13 cellular contexts compared by ENCODE assay signal in the genomic region with DNA sequence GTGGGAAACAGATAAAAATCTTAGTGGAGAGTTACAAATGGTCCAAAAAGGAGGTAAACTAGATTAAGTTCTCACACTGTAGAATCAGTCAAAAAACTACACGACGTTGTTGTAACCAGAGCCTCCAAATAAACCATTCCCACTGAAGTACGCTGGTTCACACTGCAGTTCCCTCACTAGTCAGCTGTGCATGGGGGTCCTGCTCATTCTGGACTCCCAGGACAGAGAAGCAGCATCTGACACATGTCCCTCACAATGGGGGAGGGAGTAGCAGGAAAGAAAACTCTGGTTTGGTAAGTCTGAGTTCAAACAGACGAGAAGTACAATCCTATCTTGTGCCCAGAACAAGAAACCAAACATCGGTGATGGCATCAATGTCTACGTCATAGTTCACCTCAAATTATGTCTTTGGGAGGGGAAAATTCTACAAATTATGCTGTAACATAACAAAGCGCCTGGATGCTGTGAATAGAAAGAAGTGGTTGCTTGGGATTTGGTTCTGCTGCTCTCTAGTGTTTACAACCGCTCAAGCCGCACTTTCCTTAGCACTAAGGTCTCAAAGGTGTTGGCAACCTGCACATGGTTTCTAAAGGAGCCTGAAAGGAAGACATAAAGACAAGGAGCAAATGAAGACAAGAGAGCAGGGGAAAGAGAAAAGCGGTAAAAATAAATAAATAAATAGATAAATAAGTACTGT.
DNase-seq lines count a peak whose midpoint lies in the region; ATAC-seq, FAIRE-seq and TF ChIP-seq lines count a peak whose summit lies in the region.
"Had no signal": no experiment of that assay in that cellular context is flagged by ENCODE, and none has a peak within 500 bp of the region (broad histone marks: within the 10 kb centered on the region; RNA-seq: fewer than 3 reads in every experiment).

No MANE protein-coding gene starts in this region.

- H3K14ac ChIP-seq in IMR-90 (replicated peaks; ENCODE audit: low read depth, low read length): no peak overlapping the region

- ATAC-seq in CD4-positive, CD25-positive, alpha-beta regulatory T cell (ENCODE audit: low read depth in 2 of 2): no peak
- ATAC-seq in IMR-90 (ENCODE audit: low read depth) (no peak), GM12878 (no peak)

- peaks cover 19% of the 10 kb centered on the region for H3K4me1 ChIP-seq in CD4-positive, CD25-positive, alpha-beta regulatory T cell (ENCODE audit: control insufficient read depth, insufficient read depth, low read length, poor library complexity, severe bottlenecking)
- H3K4me1 ChIP-seq in IMR-90 (ENCODE audit: control insufficient read depth, insufficient read depth, low read length) (peaks cover 7% of the 10 kb centered on the region; the same call in 1 of the 2 replicates), GM12878 (ENCODE audit: control insufficient read depth, insufficient read depth, low read length) (no peaks in the 10 kb centered on the region)
- H3K4me1 ChIP-seq: esophagus muscularis mucosa had no signal

- no peak overlapping the region for H4K91ac ChIP-seq in IMR-90 (ENCODE audit: insufficient read depth, low read depth, low read length)

- POLR2A ChIA-PET in IMR-90 (lab: Charles Lee; ENCODE audit: unreplicated experiment) (no interaction called here), GM12878 (lab: Charles Lee) (no interaction called here)

- no peaks in the 10 kb centered on the region for H3K9me3 Mint-ChIP-seq in CD4-positive, CD25-positive, alpha-beta regulatory T cell
- H3K9me3 Mint-ChIP-seq in progenitor cell of endocrine pancreas (ENCODE audit: low read depth): no peaks in the 10 kb centered on the region
- H3K9me3 Mint-ChIP-seq: stimulated activated naive CD8-positive, alpha-beta T cell treated with anti-CD3 and anti-CD28 coated beads, Interleukin-15, Interleukin-2, amounts not matched to agents 100 ng/mL and 50 ng/mL, for 24 hours had no signal

- H3K4me3 Mint-ChIP-seq in CD4-positive, CD25-positive, alpha-beta regulatory T cell: no peak overlapping the region
- H3K4me3 Mint-ChIP-seq in progenitor cell of endocrine pancreas (ENCODE audit: low read depth): no peak overlapping the region
- H3K4me3 Mint-ChIP-seq: stimulated activated naive CD8-positive, alpha-beta T cell treated with anti-CD3 and anti-CD28 coated beads, Interleukin-15, Interleukin-2, amounts not matched to agents 100 ng/mL and 50 ng/mL, for 24 hours had no signal

- no peaks in the 10 kb centered on the region for H3K79me2 ChIP-seq in GM12878 (ENCODE audit: control insufficient read depth, insufficient read depth, low read length)

- no peak for TF ChIP-seq EP300 in GM12878 (IDR thresholded peaks at IDR 0.05; ENCODE audit: borderline replicate concordance in 1 of 2, control insufficient read depth in 1 of 2, low read depth in 2 of 2, low read length in 2 of 2)

- no peak overlapping the region for H2AK9ac ChIP-seq in IMR-90 (replicated peaks; ENCODE audit: low read depth, low read length, poor library complexity)

- peaks cover 22 to 31% (median 26%) of the 10 kb centered on the region in 4 donors for H3K4me1 Mint-ChIP-seq in CD4-positive, CD25-positive, alpha-beta regulatory T cell
- peaks cover 8% of the 10 kb centered on the region for H3K4me1 Mint-ChIP-seq in progenitor cell of endocrine pancreas (ENCODE audit: low read depth)

- H2AFZ ChIP-seq in IMR-90 (replicated peaks; ENCODE audit: low read length, poor library complexity) (no peak overlapping the region), GM12878 (ENCODE audit: control insufficient read depth, low read depth, low read length) (no peak overlapping the region)

- H4K20me1 ChIP-seq in IMR-90 (ENCODE audit: insufficient read depth, low read length) (no peaks in the 10 kb centered on the region), GM12878 (ENCODE audit: control insufficient read depth, insufficient read depth) (no peaks in the 10 kb centered on the region)

- no peaks in the 10 kb centered on the region for H3K9me3 ChIP-seq in CD4-positive, CD25-positive, alpha-beta regulatory T cell (ENCODE audit: control insufficient read depth in 2 of 2, low read length in 2 of 2)
- H3K9me3 ChIP-seq in IMR-90 (ENCODE audit: control insufficient read depth, insufficient read depth, low read length): no peaks in the 10 kb centered on the region
- H3K9me3 ChIP-seq in GM12878 (replicated peaks; ENCODE audit: control insufficient read depth, insufficient read depth, low read length): no peaks in the 10 kb centered on the region
- H3K9me3 ChIP-seq: esophagus muscularis mucosa had no signal

- H3K27ac Mint-ChIP-seq in CD4-positive, CD25-positive, alpha-beta regulatory T cell: peak overlapping the region in 2 of 3 donors; percentile 13 to 73
- no peak overlapping the region for H3K27ac Mint-ChIP-seq in progenitor cell of endocrine pancreas
- H3K27ac Mint-ChIP-seq: stimulated activated naive CD8-positive, alpha-beta T cell treated with anti-CD3 and anti-CD28 coated beads, Interleukin-15, Interleukin-2, amounts not matched to agents 100 ng/mL and 50 ng/mL, for 24 hours had no signal

- dilution Hi-C loops in IMR-90 (cut with HindIII; ENCODE audit: low sequenced_read_pairs, unreplicated experiment): no loop called here

- no peaks in the 10 kb centered on the region for H3K36me3 Mint-ChIP-seq in CD4-positive, CD25-positive, alpha-beta regulatory T cell
- no peaks in the 10 kb centered on the region for H3K36me3 Mint-ChIP-seq in progenitor cell of endocrine pancreas (ENCODE audit: insufficient read depth)

- in situ Hi-C loops in IMR-90 (cut with MboI; ENCODE audit: low sequenced_read_pairs): no loop called here
- in situ Hi-C loops in GM12878 (cut with MboI): no loop called here

- H3K18ac ChIP-seq in IMR-90 (ENCODE audit: low read depth, low read length): no peak overlapping the region

- no peak overlapping the region for H3K4ac ChIP-seq in IMR-90 (ENCODE audit: low read depth, low read length)

- no CpG with 5 or more reads among the region's 10 CpGs for WGBS in IMR-90 (ENCODE audit: extremely low coverage in 2 of 2, insufficient read length in 1 of 2), 2 experiments
- WGBS in GM12878 (ENCODE audit: insufficient coverage, insufficient replicate concordance, low lambda C conversion rate, missing lambda C conversion rate): 99% methylated on average over 10 of the region's 10 CpGs

- peak; percentile 15; the same call in 1 of the 2 replicates for TF ChIP-seq CTCF in IMR-90 (conservative IDR thresholded peaks at IDR 0.05; ENCODE audit: low read depth, low read length)
- no peak; a peak in 1 of 6 replicates for TF ChIP-seq CTCF in GM12878 (IDR thresholded peaks at IDR 0.05 in 2 of 3, conservative IDR thresholded peaks at IDR 0.05 in 1 of 3; ENCODE audit: control insufficient read depth in 2 of 3, extremely low read depth in 1 of 3, insufficient read depth in 1 of 3, low read depth in 3 of 3, low read length in 3 of 3)
- TF ChIP-seq CTCF in progenitor cell of endocrine pancreas (IDR thresholded peaks at IDR 0.05; ENCODE audit: unreplicated experiment): no peak

- TF ChIP-seq POLR2A in IMR-90 (IDR thresholded peaks at IDR 0.05; ENCODE audit: low read depth, low read length) (no peak), GM12878 (IDR thresholded peaks at IDR 0.05; ENCODE audit: low read depth, low read length) (no peak)

- no peak for FAIRE-seq in GM12878 (lab: Jason Lieb, UNC)
- FAIRE-seq in RCC 7860 (lab: Jason Lieb, UNC): no peak

- H3K9me1 ChIP-seq in IMR-90 (ENCODE audit: insufficient read depth, low read length): no peaks in the 10 kb centered on the region; the same call in 1 of the 2 replicates

- no peaks in the 10 kb centered on the region for H3K27me3 ChIP-seq in CD4-positive, CD25-positive, alpha-beta regulatory T cell (ENCODE audit: control insufficient read depth, insufficient read depth, low read length)
- no peaks in the 10 kb centered on the region for H3K27me3 ChIP-seq in IMR-90 (ENCODE audit: control insufficient read depth, insufficient read depth, low read length)
- H3K27me3 ChIP-seq in GM12878 (replicated peaks in 1 of 2; ENCODE audit: control insufficient read depth in 2 of 2, insufficient read depth in 2 of 2, low read length in 1 of 2): no peaks in the 10 kb centered on the region
- H3K27me3 ChIP-seq: esophagus muscularis mucosa had no signal

- H3K56ac ChIP-seq in IMR-90 (ENCODE audit: extremely low read depth, insufficient read depth, low read length): no peak overlapping the region

- no peak overlapping the region for H2BK15ac ChIP-seq in IMR-90 (ENCODE audit: low read depth, low read length)

- H4K5ac ChIP-seq in IMR-90 (ENCODE audit: low read depth, low read length): no peak overlapping the region

- H3K27me3 Mint-ChIP-seq in CD4-positive, CD25-positive, alpha-beta regulatory T cell: no peaks in the 10 kb centered on the region
- peaks cover 25% of the 10 kb centered on the region for H3K27me3 Mint-ChIP-seq in progenitor cell of endocrine pancreas
- H3K27me3 Mint-ChIP-seq: stimulated activated naive CD8-positive, alpha-beta T cell treated with anti-CD3 and anti-CD28 coated beads, Interleukin-15, Interleukin-2, amounts not matched to agents 100 ng/mL and 50 ng/mL, for 24 hours had no signal

- no peak overlapping the region for H3K4me3 ChIP-seq in CD4-positive, CD25-positive, alpha-beta regulatory T cell (ENCODE audit: low read depth, low read length)
- no peak overlapping the region for H3K4me3 ChIP-seq in IMR-90 (ENCODE audit: insufficient read depth, low read depth, low read length)
- no peak overlapping the region for H3K4me3 ChIP-seq in GM12878
- H3K4me3 ChIP-seq: esophagus muscularis mucosa had no signal

- H2BK20ac ChIP-seq in IMR-90 (ENCODE audit: low read depth, low read length): no peak overlapping the region

- H3K27ac ChIP-seq in CD4-positive, CD25-positive, alpha-beta regulatory T cell (ENCODE audit: insufficient read depth, low read length, poor library complexity, severe bottlenecking): no peak overlapping the region
- no peak overlapping the region for H3K27ac ChIP-seq in IMR-90 (ENCODE audit: insufficient read depth, low read length)
- no peak overlapping the region for H3K27ac ChIP-seq in GM12878 (ENCODE audit: control insufficient read depth, insufficient read depth)
- H3K27ac ChIP-seq: esophagus muscularis mucosa had no signal

- no peak overlapping the region for H2BK5ac ChIP-seq in IMR-90 (ENCODE audit: low read depth, low read length, poor library complexity, severe bottlenecking)

- H3K4me2 ChIP-seq in IMR-90 (ENCODE audit: low read depth, low read length): no peak overlapping the region
- H3K4me2 ChIP-seq in GM12878 (ENCODE audit: control insufficient read depth, insufficient read depth): no peak overlapping the region

- H3K36me3 ChIP-seq in CD4-positive, CD25-positive, alpha-beta regulatory T cell (ENCODE audit: control insufficient read depth, insufficient read depth, low read length): no peaks in the 10 kb centered on the region
- H3K36me3 ChIP-seq in IMR-90 (ENCODE audit: control insufficient read depth, insufficient read depth, low read length) (no peaks in the 10 kb centered on the region), GM12878 (ENCODE audit: control insufficient read depth in 2 of 2, insufficient read depth in 2 of 2, low read length in 1 of 2) (no peaks in the 10 kb centered on the region)
- H3K36me3 ChIP-seq: esophagus muscularis mucosa had no signal

- TF ChIP-seq RAD21 in IMR-90 (IDR thresholded peaks at IDR 0.05; ENCODE audit: low read length): peak; percentile 38
- peak; percentile 32; the same call in 1 of the 2 replicates for TF ChIP-seq RAD21 in GM12878 (IDR thresholded peaks at IDR 0.05; ENCODE audit: insufficient read depth, low read depth, low read length)

- RAD21 ChIA-PET in GM12878 (lab: Charles Lee; ENCODE audit: unreplicated experiment): no interaction called here

- H3K9ac ChIP-seq in IMR-90 (ENCODE audit: low read depth, low read length) (no peak overlapping the region), GM12878 (ENCODE audit: control insufficient read depth, insufficient read depth, low read length) (no peak overlapping the region)

- no peak overlapping the region for H4K8ac ChIP-seq in IMR-90 (ENCODE audit: low read depth in 2 of 2, low read length in 2 of 2)

- BruUV-seq in IMR-90 (replicated peaks; lab: Mats Ljungman, UMichigan) (no TSS peak), GM12878 (replicated peaks; lab: Mats Ljungman, UMichigan) (no TSS peak)

- H2BK120ac ChIP-seq in IMR-90 (ENCODE audit: low read depth, low read length): no peak overlapping the region

- CTCF ChIA-PET in IMR-90 (lab: Yijun Ruan, JAX): interaction anchor here (2.4 kb wide), 1 partner anchor 12 kb away, joined by 5 read pairs; no protein-coding TSS in a partner anchor
- CTCF ChIA-PET in GM12878 (lab: Yijun Ruan, JAX): interaction anchor here (1.5 kb wide), 1 partner anchor 172 kb away, joined by 3 read pairs; no protein-coding TSS in a partner anchor

- no peak overlapping the region for H3K23ac ChIP-seq in IMR-90 (ENCODE audit: low read depth, low read length)

- intact Hi-C loops in IMR-90 (cut with micrococcal nuclease): loop anchor here (10.0 kb wide), 1 partner anchor 423 kb away; no protein-coding TSS in a partner anchor
- intact Hi-C loops in GM12878 (cut with micrococcal nuclease; ENCODE audit: unreplicated experiment): no loop called here

- H3K79me1 ChIP-seq in IMR-90 (ENCODE audit: low read depth in 1 of 2, low read length in 2 of 2): no peaks in the 10 kb centered on the region

- no peak overlapping the region for H2AK5ac ChIP-seq in IMR-90 (ENCODE audit: low read depth, low read length)

- SMC1A ChIA-PET in GM12878 (lab: Charles Lee; ENCODE audit: uncharacterized antibody, unreplicated experiment): no interaction called here

- no peak for DNase-seq in CD4-positive, CD25-positive, alpha-beta regulatory T cell
- DNase-seq in IMR-90: peak; percentile 28
- no peak for DNase-seq in GM12878 (ENCODE audit: low read depth, low spot score)
- peak; percentile 32 for DNase-seq in kidney tubule cell (ENCODE audit: low spot score)
- DNase-seq in globus pallidus (ENCODE audit: low spot score): no peak
- DNase-seq in NCI-H1694 (lab: John Stamatoyannopoulos, UW): no peak
- no peak for DNase-seq in progenitor cell of endocrine pancreas (ENCODE audit: low spot score, unreplicated experiment)
- DNase-seq in RCC 7860 (ENCODE audit: low spot score): no peak
- DNase-seq: activated naive CD4-positive, alpha-beta T cell treated with anti-CD3 and anti-CD28 coated beads, Interleukin-2, amount 50 U/mL, for 16 hours; midbrain; NCI-H1048 had no signal

Comparison
In these comparisons a context has a peak if more than half of its experiments do, and no peak if none do; other contexts are left out.
1. DNase-seq: peak in IMR-90 (single experiment) and kidney tubule cell (single experiment); none in CD4-positive, CD25-positive, alpha-beta regulatory T cell (0 of 3), GM12878 (single experiment), globus pallidus (single experiment), NCI-H1694 (single experiment), progenitor cell of endocrine pancreas (single experiment) and RCC 7860 (single experiment).